Comparison of ENCODE assay signal across 17 cellular contexts in the genomic region with DNA sequence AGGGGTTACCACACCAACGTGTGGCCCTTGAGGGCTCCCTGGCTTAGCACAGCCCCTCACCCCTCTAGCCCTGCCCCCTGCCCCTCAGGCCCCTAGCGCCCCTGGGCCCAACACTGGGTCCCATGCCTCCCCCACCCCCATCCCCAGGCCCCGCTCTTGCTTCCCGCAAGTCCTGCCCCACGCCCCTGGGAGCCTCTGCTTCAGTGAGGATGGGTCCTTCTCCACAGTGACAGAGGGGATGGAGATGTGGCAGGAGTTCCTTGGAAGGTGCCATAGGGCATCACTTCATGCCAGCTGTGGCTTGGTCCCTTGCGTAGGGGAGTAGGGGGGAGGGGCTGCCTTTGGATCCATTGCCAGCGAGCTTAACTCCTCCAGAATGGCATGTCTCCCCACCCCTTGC. TPM values are rescaled to one million over a fixed set of nuclear protein-coding genes. Genes with fewer than 3 reads are reported as not detected.
DNase-seq lines count a peak whose midpoint lies in the region; ATAC-seq and TF ChIP-seq lines count a peak whose summit lies in the region.
"Had no signal": no experiment of that assay in that cellular context is flagged by ENCODE, and none has a peak within 500 bp of the region (broad histone marks: within the 10 kb centered on the region; RNA-seq: fewer than 3 reads in every experiment).

No MANE protein-coding gene starts in this region.

- no peak overlapping the region for H3K4me3 Mint-ChIP-seq in activated CD4-positive, alpha-beta memory T cell treated with anti-CD3 and anti-CD28 coated beads for 36 hours
- no peak overlapping the region for H3K4me3 Mint-ChIP-seq in stimulated activated effector memory CD8-positive, alpha-beta T cell treated with anti-CD3 and anti-CD28 coated beads, Interleukin-12 subunit alpha, Interleukin-12 subunit beta, amount 100 ng/mL, for 72 hours
- H3K4me3 Mint-ChIP-seq: activated B cell treated with CpG ODN at 0.5 μM for 24 hours; activated CD8-positive, alpha-beta memory T cell treated with anti-CD3 and anti-CD28 coated beads, Interleukin-2, amount 10 ng/mL, durations not matched to agents 7 days and 5 days; stimulated activated naive CD8-positive, alpha-beta T cell treated with anti-CD3 and anti-CD28 coated beads, Interleukin-15, amount 100 ng/mL, for 72 hours; T-helper 17 cell had no signal

- CTCF ChIA-PET in activated CD4-positive, alpha-beta memory T cell treated with anti-CD3 and anti-CD28 coated beads for 36 hours (lab: Charles Lee), result interaction anchor here (1.5 kb wide), 1 partner anchor 50 kb away, joined by 4 read pairs; no protein-coding TSS in a partner anchor

- H4K20me1 ChIP-seq in fibroblast of lung (ENCODE audit: control insufficient read depth, extremely low read depth, insufficient read depth, low read length) (no peaks in the 10 kb centered on the region), osteoblast (ENCODE audit: insufficient read depth, low read length) (no peaks in the 10 kb centered on the region)

- H3K79me2 ChIP-seq in ACC112 (ENCODE audit: control insufficient read depth, insufficient read depth, low read length, unreplicated experiment) (no peaks in the 10 kb centered on the region), fibroblast of lung (ENCODE audit: control insufficient read depth, insufficient read depth, low read length) (no peaks in the 10 kb centered on the region), osteoblast (ENCODE audit: insufficient read depth, low read length) (no peaks in the 10 kb centered on the region)

- H3K4me2 ChIP-seq in fibroblast of lung (ENCODE audit: extremely low read depth, insufficient read depth, low read length) (no peak overlapping the region), osteoblast (ENCODE audit: insufficient read depth, low read length) (no peak overlapping the region)

- no peak overlapping the region for H3K9ac ChIP-seq in fibroblast of lung (ENCODE audit: insufficient read depth, low read length)

- intact Hi-C loops in activated CD4-positive, alpha-beta memory T cell treated with anti-CD3 and anti-CD28 coated beads for 36 hours (cut with micrococcal nuclease), result no loop called here

- H3K4me3 ChIP-seq in ACC112 (ENCODE audit: low read depth, low read length) (no peak overlapping the region), Peyer's patch (no peak overlapping the region), fibroblast of lung (replicated peaks in 1 of 4; ENCODE audit: control extremely low read depth in 1 of 4, insufficient read depth in 1 of 4, low read depth in 3 of 4, low read length in 4 of 4) (no peak overlapping the region), osteoblast (ENCODE audit: insufficient read depth, low read length) (no peak overlapping the region)
- H3K4me3 ChIP-seq: GM12878 had no signal

- no peak for DNase-seq in Peyer's patch
- DNase-seq in fibroblast of lung (ENCODE audit: low read depth in 2 of 2), result no peak
- DNase-seq in osteoblast (ENCODE audit: insufficient read length, low spot score, missing footprints), result no peak
- no peak for DNase-seq in activated CD4-positive, alpha-beta memory T cell treated with anti-CD3 and anti-CD28 coated beads for 36 hours
- no peak for DNase-seq in HuH-7 (ENCODE audit: low spot score)
- no peak for DNase-seq in stimulated activated effector memory CD8-positive, alpha-beta T cell treated with anti-CD3 and anti-CD28 coated beads, Interleukin-12 subunit alpha, Interleukin-12 subunit beta, amount 100 ng/mL, for 72 hours (ENCODE audit: low spot score in 2 of 2)
- DNase-seq: activated B cell treated with CpG ODN at 0.5 μM for 24 hours; activated CD8-positive, alpha-beta memory T cell treated with anti-CD3 and anti-CD28 coated beads, Interleukin-2, amount 10 ng/mL, durations not matched to agents 7 days and 5 days; activated effector memory CD4-positive, alpha-beta T cell treated with anti-CD3 and anti-CD28 coated beads, Interleukin-2, amount 50 U/mL, for 16 hours; anterior cingulate cortex; erythroblast; stimulated activated CD4-positive, alpha-beta T cell treated with anti-CD3 and anti-CD28 coated beads, Interleukin-15, amount 100 ng/mL, for 24 hours; stimulated activated naive CD8-positive, alpha-beta T cell treated with anti-CD3 and anti-CD28 coated beads, Interleukin-15, amount 100 ng/mL, for 72 hours; T-helper 17 cell had no signal

- no peak for ATAC-seq in HG02885 (IDR thresholded peaks at IDR 0.05; ENCODE audit: poor library complexity, unreplicated experiment)
- ATAC-seq in stimulated activated effector memory CD8-positive, alpha-beta T cell treated with anti-CD3 and anti-CD28 coated beads, Interleukin-12 subunit alpha, Interleukin-12 subunit beta, amount 100 ng/mL, for 72 hours, result no peak
- ATAC-seq: activated CD8-positive, alpha-beta memory T cell treated with anti-CD3 and anti-CD28 coated beads, Interleukin-2, amount 10 ng/mL, durations not matched to agents 7 days and 5 days; GM12878; stimulated activated naive CD8-positive, alpha-beta T cell treated with anti-CD3 and anti-CD28 coated beads, Interleukin-15, amount 100 ng/mL, for 72 hours; T-helper 17 cell had no signal

- peaks cover 5% of the 10 kb centered on the region for H3K36me3 Mint-ChIP-seq in activated CD4-positive, alpha-beta memory T cell treated with anti-CD3 and anti-CD28 coated beads for 36 hours
- no peaks in the 10 kb centered on the region for H3K36me3 Mint-ChIP-seq in stimulated activated effector memory CD8-positive, alpha-beta T cell treated with anti-CD3 and anti-CD28 coated beads, Interleukin-12 subunit alpha, Interleukin-12 subunit beta, amount 100 ng/mL, for 72 hours

- POLR2A ChIA-PET in activated CD4-positive, alpha-beta memory T cell treated with anti-CD3 and anti-CD28 coated beads for 36 hours (lab: Charles Lee), result no interaction called here

- H3K4me1 ChIP-seq in ACC112 (ENCODE audit: control insufficient read depth, insufficient read depth, low read length, unreplicated experiment) (peaks cover 29% of the 10 kb centered on the region), Peyer's patch (peaks cover 13 to 57% (median 22%) of the 10 kb centered on the region in 4 donors), fibroblast of lung (ENCODE audit: control insufficient read depth, extremely low read depth, insufficient read depth, low read length) (peaks cover 32% of the 10 kb centered on the region), osteoblast (ENCODE audit: insufficient read depth, low read length) (peaks cover 43% of the 10 kb centered on the region)

- no peak for TF ChIP-seq POLR2A in Peyer's patch (IDR thresholded peaks at IDR 0.05)

- peaks cover 0 to 4% (median 2%) of the 10 kb centered on the region in 4 donors for H3K9me3 ChIP-seq in Peyer's patch
- H3K9me3 ChIP-seq in fibroblast of lung (ENCODE audit: control insufficient read depth, insufficient read depth, low read depth, low read length), result no peaks in the 10 kb centered on the region
- no peaks in the 10 kb centered on the region for H3K9me3 ChIP-seq in osteoblast (ENCODE audit: low read depth, low read length)

- H2AFZ ChIP-seq in ACC112 (ENCODE audit: low read length, unreplicated experiment) (no peak overlapping the region), fibroblast of lung (ENCODE audit: low read length) (no peak overlapping the region), osteoblast (ENCODE audit: low read length) (no peak overlapping the region)

- no peaks in the 10 kb centered on the region for H3K27me3 Mint-ChIP-seq in activated CD4-positive, alpha-beta memory T cell treated with anti-CD3 and anti-CD28 coated beads for 36 hours
- H3K27me3 Mint-ChIP-seq: activated CD8-positive, alpha-beta memory T cell treated with anti-CD3 and anti-CD28 coated beads, Interleukin-2, amount 10 ng/mL, durations not matched to agents 7 days and 5 days; stimulated activated naive CD8-positive, alpha-beta T cell treated with anti-CD3 and anti-CD28 coated beads, Interleukin-15, amount 100 ng/mL, for 72 hours; T-helper 17 cell had no signal

- H3K27ac Mint-ChIP-seq in activated CD4-positive, alpha-beta memory T cell treated with anti-CD3 and anti-CD28 coated beads for 36 hours, result no peak overlapping the region
- no peak overlapping the region for H3K27ac Mint-ChIP-seq in stimulated activated effector memory CD8-positive, alpha-beta T cell treated with anti-CD3 and anti-CD28 coated beads, Interleukin-12 subunit alpha, Interleukin-12 subunit beta, amount 100 ng/mL, for 72 hours
- H3K27ac Mint-ChIP-seq: activated B cell treated with CpG ODN at 0.5 μM for 24 hours; activated CD8-positive, alpha-beta memory T cell treated with anti-CD3 and anti-CD28 coated beads, Interleukin-2, amount 10 ng/mL, durations not matched to agents 7 days and 5 days; stimulated activated naive CD8-positive, alpha-beta T cell treated with anti-CD3 and anti-CD28 coated beads, Interleukin-15, amount 100 ng/mL, for 72 hours had no signal

- H3K4me1 Mint-ChIP-seq in activated CD4-positive, alpha-beta memory T cell treated with anti-CD3 and anti-CD28 coated beads for 36 hours (ENCODE audit: low read depth), result peaks cover 34% of the 10 kb centered on the region
- peaks cover 42% of the 10 kb centered on the region for H3K4me1 Mint-ChIP-seq in stimulated activated effector memory CD8-positive, alpha-beta T cell treated with anti-CD3 and anti-CD28 coated beads, Interleukin-12 subunit alpha, Interleukin-12 subunit beta, amount 100 ng/mL, for 72 hours

- no peaks in the 10 kb centered on the region for H3K36me3 ChIP-seq in ACC112 (ENCODE audit: insufficient read depth, low read length)
- no peaks in the 10 kb centered on the region for H3K36me3 ChIP-seq in Peyer's patch
- H3K36me3 ChIP-seq in fibroblast of lung (ENCODE audit: control insufficient read depth, insufficient read depth, low read length), result no peaks in the 10 kb centered on the region
- H3K36me3 ChIP-seq in osteoblast (ENCODE audit: insufficient read depth, low read length), result no peaks in the 10 kb centered on the region

- H3K27me3 ChIP-seq in ACC112 (ENCODE audit: insufficient read depth, low read length) (no peaks in the 10 kb centered on the region), Peyer's patch (no peaks in the 10 kb centered on the region), fibroblast of lung (ENCODE audit: control insufficient read depth, insufficient read depth, low read length) (no peaks in the 10 kb centered on the region), osteoblast (ENCODE audit: insufficient read depth, low read length) (no peaks in the 10 kb centered on the region)

- H3K9me3 Mint-ChIP-seq in activated CD4-positive, alpha-beta memory T cell treated with anti-CD3 and anti-CD28 coated beads for 36 hours, result peaks cover 9% of the 10 kb centered on the region
- peaks cover 4% of the 10 kb centered on the region for H3K9me3 Mint-ChIP-seq in stimulated activated effector memory CD8-positive, alpha-beta T cell treated with anti-CD3 and anti-CD28 coated beads, Interleukin-12 subunit alpha, Interleukin-12 subunit beta, amount 100 ng/mL, for 72 hours

- TF ChIP-seq CTCF in Peyer's patch (IDR thresholded peaks at IDR 0.05) (no peak), fibroblast of lung (conservative IDR thresholded peaks at IDR 0.05 in 1 of 2, IDR thresholded peaks at IDR 0.05 in 1 of 2; ENCODE audit: low read depth in 1 of 2, low read length in 2 of 2) (no peak), osteoblast (IDR thresholded peaks at IDR 0.05; ENCODE audit: extremely low read depth, low read depth, low read length) (no peak)

- peak overlapping the region; percentile 86; the same call in 1 of the 2 replicates for H3K27ac ChIP-seq in ACC112 (ENCODE audit: low read depth, low read length)
- peak overlapping the region in 3 of 4 donors; percentile 86 to 93 (median 92) for H3K27ac ChIP-seq in Peyer's patch
- peak overlapping the region; percentile 99 for H3K27ac ChIP-seq in fibroblast of lung (ENCODE audit: insufficient read depth, low read length)
- H3K27ac ChIP-seq in osteoblast (ENCODE audit: low read depth, low read length), result peak overlapping the region; percentile 94

RNA-seq across cellular contexts. Expression of a gene that starts 9.5 kb away (rescaled TPM):
- 10 to 100 TPM; 42.6 to 70.4 (median 55.1) TPM for total RNA-seq in Peyer's patch
- 10.3 and 11.6 TPM in 2 replicates for total RNA-seq in fibroblast of lung
- polyA plus RNA-seq in fibroblast of lung, result 16.2 and 17.6 TPM in 2 replicates
- polyA plus RNA-seq in fibroblast of lung (2012), result 17.6 and 20.0 TPM in 2 replicates
- polyA minus RNA-seq in fibroblast of lung (ENCODE audit: low replicate concordance), result 11.7 and 21.2 TPM in 2 replicates
- 17.7 and 18.9 TPM in 2 replicates for total RNA-seq in osteoblast
- 10 to 100 TPM; 33.2 to 34.9 TPM for total RNA-seq in activated CD4-positive, alpha-beta memory T cell treated with anti-CD3 and anti-CD28 coated beads for 36 hours

RNA-seq across cellular contexts. Expression of a gene that starts 14.9 kb away (rescaled TPM):
- total RNA-seq in Peyer's patch (100 to 1,000 TPM in 1 of 4 donors, 10 to 100 TPM in 3; 89.1 to 131 (median 94.7) TPM), fibroblast of lung (24.9 and 28.2 TPM in 2 replicates), osteoblast (27.7 and 28.2 TPM in 2 replicates)
- polyA plus RNA-seq in fibroblast of lung, result 19.5 and 23.8 TPM in 2 replicates
- 18.8 and 25.5 TPM in 2 replicates for polyA plus RNA-seq in fibroblast of lung (2012)
- 40.7 and 44.1 TPM in 2 replicates for polyA minus RNA-seq in fibroblast of lung (ENCODE audit: low replicate concordance)
- total RNA-seq in activated CD4-positive, alpha-beta memory T cell treated with anti-CD3 and anti-CD28 coated beads for 36 hours, result 10 to 100 TPM; 54.4 to 55.0 TPM
